ENCODE assay signal across 1 cellular context in the genomic region with DNA sequence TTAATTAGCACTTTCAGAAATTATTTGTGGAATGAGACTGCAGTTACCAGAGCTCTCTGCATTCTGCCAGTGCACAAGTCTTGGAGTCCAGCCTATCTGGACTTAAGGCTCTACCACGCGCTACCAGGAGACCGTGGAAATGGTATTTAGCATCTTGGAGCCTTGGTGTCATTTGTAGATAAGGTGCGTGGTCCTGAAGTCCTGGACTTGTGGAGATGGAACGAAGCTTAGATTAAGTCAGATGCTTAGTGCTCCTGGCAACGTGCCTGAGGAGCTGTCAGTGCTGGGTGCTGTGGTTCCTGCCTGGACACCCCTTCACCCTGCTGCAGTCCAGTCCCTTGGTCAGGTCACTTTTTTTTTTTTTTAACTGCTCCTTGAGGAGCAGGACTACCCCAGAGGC.
TF ChIP-seq lines count a peak whose summit lies in the region.

No MANE protein-coding gene starts in this region.

TF ChIP-seq in K562, 482 proteins besides CTCF, POLR2A, EP300 and RAD21 (continued from another document and continues in another):
- TF ChIP-seq, protein P1, sequence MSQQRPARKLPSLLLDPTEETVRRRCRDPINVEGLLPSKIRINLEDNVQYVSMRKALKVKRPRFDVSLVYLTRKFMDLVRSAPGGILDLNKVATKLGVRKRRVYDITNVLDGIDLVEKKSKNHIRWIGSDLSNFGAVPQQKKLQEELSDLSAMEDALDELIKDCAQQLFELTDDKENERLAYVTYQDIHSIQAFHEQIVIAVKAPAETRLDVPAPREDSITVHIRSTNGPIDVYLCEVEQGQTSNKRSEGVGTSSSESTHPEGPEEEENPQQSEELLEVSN (IDR thresholded peaks at IDR 0.05; ENCODE audit: borderline replicate concordance in 1 of 2, extremely low read depth in 1 of 2, insufficient read depth in 1 of 2, insufficient read length in 1 of 2, low read depth in 1 of 2, low read length in 1 of 2, poor library complexity in 1 of 2, severe bottlenecking in 1 of 2) = peak; percentile 15 to 24
- TF ChIP-seq BCOR (IDR thresholded peaks at IDR 0.05) = peak; percentile 23; the same call in 1 of the 2 replicates
- no peak for TF ChIP-seq MCM3 (IDR thresholded peaks at IDR 0.05)
- no peak for TF ChIP-seq TGIF2 (CRISPR knock-in tag; IDR thresholded peaks at IDR 0.05)
- peak; percentile 89 for TF ChIP-seq TAL1 (IDR thresholded peaks at IDR 0.05)
- TF ChIP-seq, protein P2, sequence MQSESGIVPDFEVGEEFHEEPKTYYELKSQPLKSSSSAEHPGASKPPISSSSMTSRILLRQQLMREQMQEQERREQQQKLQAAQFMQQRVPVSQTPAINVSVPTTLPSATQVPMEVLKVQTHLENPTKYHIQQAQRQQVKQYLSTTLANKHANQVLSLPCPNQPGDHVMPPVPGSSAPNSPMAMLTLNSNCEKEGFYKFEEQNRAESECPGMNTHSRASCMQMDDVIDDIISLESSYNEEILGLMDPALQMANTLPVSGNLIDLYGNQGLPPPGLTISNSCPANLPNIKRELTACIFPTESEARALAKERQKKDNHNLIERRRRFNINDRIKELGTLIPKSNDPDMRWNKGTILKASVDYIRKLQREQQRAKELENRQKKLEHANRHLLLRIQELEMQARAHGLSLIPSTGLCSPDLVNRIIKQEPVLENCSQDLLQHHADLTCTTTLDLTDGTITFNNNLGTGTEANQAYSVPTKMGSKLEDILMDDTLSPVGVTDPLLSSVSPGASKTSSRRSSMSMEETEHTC (IDR thresholded peaks at IDR 0.05) = peak; percentile 66; the same call in 1 of the 2 replicates
- TF ChIP-seq ZKSCAN8 (CRISPR knock-in tag; IDR thresholded peaks at IDR 0.05) = no peak
- 0 out of 2 replicates have a peak, but pooled peaks have one; percentile 6 for TF ChIP-seq MAFG (tag; conservative IDR thresholded peaks at IDR 0.05)
- TF ChIP-seq GATAD2A (IDR thresholded peaks at IDR 0.05) = peak; percentile 98
- 0 out of 2 replicates have a peak, but pooled peaks have one; percentile 32 for TF ChIP-seq ZNF644 (tag; IDR thresholded peaks at IDR 0.05; ENCODE audit: low read depth)
- peak; percentile 98 for TF ChIP-seq CTBP1 (IDR thresholded peaks at IDR 0.05; ENCODE audit: borderline replicate concordance)
- peak; percentile 70 for TF ChIP-seq SMARCE1 (IDR thresholded peaks at IDR 0.05)
- TF ChIP-seq TARDBP (IDR thresholded peaks at IDR 0.05) = no peak
- no peak for TF ChIP-seq NFXL1 (CRISPR knock-in tag; IDR thresholded peaks at IDR 0.05)
- peak in 1 of 2 experiments; percentile 93; a peak in 2 of 4 replicates for TF ChIP-seq HDAC1 (IDR thresholded peaks at IDR 0.05)
- peak; percentile 73; the same call in 1 of the 2 replicates for TF ChIP-seq PML (IDR thresholded peaks at IDR 0.05; ENCODE audit: low read length)
- TF ChIP-seq NFIC (IDR thresholded peaks at IDR 0.05) = peak; percentile 98
- TF ChIP-seq, protein P3, sequence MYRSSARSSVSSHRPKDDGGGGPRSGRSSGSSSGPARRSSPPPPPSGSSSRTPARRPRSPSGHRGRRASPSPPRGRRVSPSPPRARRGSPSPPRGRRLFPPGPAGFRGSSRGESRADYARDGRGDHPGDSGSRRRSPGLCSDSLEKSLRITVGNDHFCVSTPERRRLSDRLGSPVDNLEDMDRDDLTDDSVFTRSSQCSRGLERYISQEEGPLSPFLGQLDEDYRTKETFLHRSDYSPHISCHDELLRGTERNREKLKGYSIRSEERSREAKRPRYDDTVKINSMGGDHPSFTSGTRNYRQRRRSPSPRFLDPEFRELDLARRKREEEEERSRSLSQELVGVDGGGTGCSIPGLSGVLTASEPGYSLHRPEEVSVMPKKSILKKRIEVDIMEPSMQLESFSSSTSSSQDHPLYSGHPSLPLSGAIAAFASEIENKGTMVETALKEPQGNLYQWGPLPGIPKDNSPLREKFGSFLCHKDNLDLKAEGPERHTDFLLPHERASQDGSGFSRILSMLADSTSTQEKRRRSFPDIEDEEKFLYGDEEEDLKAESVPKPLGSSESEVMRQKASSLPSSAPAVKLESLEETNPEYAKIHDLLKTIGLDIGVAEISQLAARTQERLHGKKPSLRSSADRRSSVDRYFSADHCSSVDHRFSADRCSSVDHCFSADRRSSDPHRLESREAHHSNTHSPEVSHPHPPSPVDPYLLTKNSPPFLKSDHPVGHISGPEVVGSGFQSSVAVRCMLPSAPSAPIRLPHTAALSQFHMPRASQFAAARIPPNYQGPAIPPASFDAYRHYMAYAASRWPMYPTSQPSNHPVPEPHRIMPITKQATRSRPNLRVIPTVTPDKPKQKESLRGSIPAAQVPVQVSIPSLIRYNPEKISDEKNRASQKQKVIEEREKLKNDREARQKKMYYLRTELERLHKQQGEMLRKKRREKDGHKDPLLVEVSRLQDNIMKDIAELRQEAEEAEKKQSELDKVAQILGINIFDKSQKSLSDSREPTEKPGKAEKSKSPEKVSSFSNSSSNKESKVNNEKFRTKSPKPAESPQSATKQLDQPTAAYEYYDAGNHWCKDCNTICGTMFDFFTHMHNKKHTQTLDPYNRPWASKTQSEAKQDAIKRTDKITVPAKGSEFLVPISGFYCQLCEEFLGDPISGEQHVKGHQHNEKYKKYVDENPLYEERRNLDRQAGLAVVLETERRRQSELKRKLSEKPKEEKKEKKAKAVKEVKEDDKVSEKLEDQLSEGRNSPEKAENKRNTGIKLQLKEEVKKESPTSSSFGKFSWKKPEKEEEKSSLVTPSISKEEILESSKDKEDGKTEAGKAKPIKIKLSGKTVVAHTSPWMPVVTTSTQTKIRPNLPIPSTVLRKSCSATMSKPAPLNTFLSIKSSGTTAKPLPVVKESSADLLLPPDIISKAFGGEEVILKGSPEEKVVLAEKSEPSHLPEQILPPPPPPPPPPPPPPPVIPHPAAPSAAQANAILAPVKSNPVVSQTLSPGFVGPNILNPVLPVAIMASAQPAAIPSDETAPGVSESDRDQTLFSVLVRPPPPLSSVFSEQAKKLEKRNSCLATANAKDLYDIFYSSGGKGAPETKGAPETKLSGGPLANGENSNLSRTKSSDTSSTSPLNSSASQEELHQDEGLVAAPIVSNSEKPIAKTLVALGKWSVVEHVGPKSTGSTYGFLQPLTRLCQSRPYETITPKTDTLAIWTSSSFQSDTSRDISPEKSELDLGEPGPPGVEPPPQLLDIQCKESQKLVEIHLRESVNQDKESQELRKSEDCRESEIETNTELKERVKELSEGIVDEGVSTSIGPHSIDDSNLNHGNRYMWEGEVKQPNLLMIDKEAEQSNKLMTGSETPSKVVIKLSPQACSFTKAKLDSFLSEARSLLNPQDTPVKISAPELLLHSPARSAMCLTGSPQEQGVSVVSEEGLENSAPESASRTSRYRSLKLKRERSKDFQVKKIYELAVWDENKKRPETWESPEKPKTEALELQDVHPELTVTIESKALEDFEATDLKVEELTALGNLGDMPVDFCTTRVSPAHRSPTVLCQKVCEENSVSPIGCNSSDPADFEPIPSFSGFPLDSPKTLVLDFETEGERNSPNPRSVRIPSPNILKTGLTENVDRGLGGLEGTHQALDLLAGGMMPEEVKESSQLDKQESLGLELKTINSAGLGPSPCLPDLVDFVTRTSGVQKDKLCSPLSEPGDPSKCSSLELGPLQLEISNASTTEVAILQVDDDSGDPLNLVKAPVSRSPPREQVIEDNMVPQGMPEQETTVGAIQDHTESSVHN (IDR thresholded peaks at IDR 0.05; ENCODE audit: borderline replicate concordance in 1 of 2, low read depth in 1 of 2) = no peak
- TF ChIP-seq ZNF444 (CRISPR knock-in tag; IDR thresholded peaks at IDR 0.05) = no peak
- TF ChIP-seq, protein P4, sequence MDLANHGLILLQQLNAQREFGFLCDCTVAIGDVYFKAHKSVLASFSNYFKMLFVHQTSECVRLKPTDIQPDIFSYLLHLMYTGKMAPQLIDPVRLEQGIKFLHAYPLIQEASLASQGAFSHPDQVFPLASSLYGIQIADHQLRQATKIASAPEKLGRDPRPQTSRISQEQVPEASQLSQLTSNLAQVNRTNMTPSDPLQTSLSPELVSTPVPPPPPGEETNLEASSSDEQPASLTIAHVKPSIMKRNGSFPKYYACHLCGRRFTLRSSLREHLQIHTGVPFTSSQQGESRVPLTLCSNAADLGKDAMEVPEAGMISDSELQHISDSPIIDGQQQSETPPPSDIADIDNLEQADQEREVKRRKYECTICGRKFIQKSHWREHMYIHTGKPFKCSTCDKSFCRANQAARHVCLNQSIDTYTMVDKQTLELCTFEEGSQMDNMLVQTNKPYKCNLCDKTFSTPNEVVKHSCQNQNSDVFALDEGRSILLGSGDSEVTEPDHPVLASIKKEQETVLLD (IDR thresholded peaks at IDR 0.05) = peak; percentile 90
- TF ChIP-seq, protein P5, sequence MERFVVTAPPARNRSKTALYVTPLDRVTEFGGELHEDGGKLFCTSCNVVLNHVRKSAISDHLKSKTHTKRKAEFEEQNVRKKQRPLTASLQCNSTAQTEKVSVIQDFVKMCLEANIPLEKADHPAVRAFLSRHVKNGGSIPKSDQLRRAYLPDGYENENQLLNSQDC (CRISPR knock-in tag; IDR thresholded peaks at IDR 0.05) = no peak
- peak; percentile 26; the same call in 1 of the 2 replicates for TF ChIP-seq JUND (IDR thresholded peaks at IDR 0.05; ENCODE audit: borderline replicate concordance, low read depth, low read length)
- TF ChIP-seq JUND (tag; IDR thresholded peaks at IDR 0.05; ENCODE audit: borderline replicate concordance, low read depth, low read length) = peak; percentile 73; the same call in 1 of the 3 replicates
- TF ChIP-seq NR4A1 (CRISPR knock-in tag; IDR thresholded peaks at IDR 0.05) = no peak
- TF ChIP-seq NR4A1 (tag; IDR thresholded peaks at IDR 0.05) = peak; percentile 28; the same call in 1 of the 2 replicates
- TF ChIP-seq CHD4 (IDR thresholded peaks at IDR 0.05; ENCODE audit: insufficient read depth, insufficient replicate concordance, low read depth, low read length, poor library complexity, severe bottlenecking) = no peak
- peak; percentile 92 for TF ChIP-seq TEAD4 (IDR thresholded peaks at IDR 0.05; ENCODE audit: low read length)
- TF ChIP-seq TEAD4 (CRISPR knock-in tag; IDR thresholded peaks at IDR 0.05; ENCODE audit: borderline replicate concordance) = no peak
- TF ChIP-seq, protein P6, sequence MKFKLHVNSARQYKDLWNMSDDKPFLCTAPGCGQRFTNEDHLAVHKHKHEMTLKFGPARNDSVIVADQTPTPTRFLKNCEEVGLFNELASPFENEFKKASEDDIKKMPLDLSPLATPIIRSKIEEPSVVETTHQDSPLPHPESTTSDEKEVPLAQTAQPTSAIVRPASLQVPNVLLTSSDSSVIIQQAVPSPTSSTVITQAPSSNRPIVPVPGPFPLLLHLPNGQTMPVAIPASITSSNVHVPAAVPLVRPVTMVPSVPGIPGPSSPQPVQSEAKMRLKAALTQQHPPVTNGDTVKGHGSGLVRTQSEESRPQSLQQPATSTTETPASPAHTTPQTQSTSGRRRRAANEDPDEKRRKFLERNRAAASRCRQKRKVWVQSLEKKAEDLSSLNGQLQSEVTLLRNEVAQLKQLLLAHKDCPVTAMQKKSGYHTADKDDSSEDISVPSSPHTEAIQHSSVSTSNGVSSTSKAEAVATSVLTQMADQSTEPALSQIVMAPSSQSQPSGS (CRISPR knock-in tag; IDR thresholded peaks at IDR 0.05) = no peak
- peak; percentile 74; the same call in 1 of the 2 replicates for TF ChIP-seq NBN (IDR thresholded peaks at IDR 0.05; ENCODE audit: low read depth)
- TF ChIP-seq, protein P7, sequence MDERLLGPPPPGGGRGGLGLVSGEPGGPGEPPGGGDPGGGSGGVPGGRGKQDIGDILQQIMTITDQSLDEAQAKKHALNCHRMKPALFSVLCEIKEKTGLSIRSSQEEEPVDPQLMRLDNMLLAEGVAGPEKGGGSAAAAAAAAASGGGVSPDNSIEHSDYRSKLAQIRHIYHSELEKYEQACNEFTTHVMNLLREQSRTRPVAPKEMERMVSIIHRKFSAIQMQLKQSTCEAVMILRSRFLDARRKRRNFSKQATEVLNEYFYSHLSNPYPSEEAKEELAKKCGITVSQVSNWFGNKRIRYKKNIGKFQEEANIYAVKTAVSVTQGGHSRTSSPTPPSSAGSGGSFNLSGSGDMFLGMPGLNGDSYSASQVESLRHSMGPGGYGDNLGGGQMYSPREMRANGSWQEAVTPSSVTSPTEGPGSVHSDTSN (CRISPR knock-in tag; IDR thresholded peaks at IDR 0.05; ENCODE audit: low read depth) = no peak
- TF ChIP-seq, protein P7 (tag; conservative IDR thresholded peaks at IDR 0.05; ENCODE audit: low read depth) = 0 out of 2 replicates have a peak, but pooled peaks have one; percentile 49
- peak; percentile 83 for TF ChIP-seq SMARCA4 (IDR thresholded peaks at IDR 0.05)
- no peak for TF ChIP-seq SMAD1 (IDR thresholded peaks at IDR 0.05; ENCODE audit: low read depth, low read length, partially characterized antibody)
- TF ChIP-seq HDAC2 (IDR thresholded peaks at IDR 0.05) = peak; percentile 88
- TF ChIP-seq, protein P8, sequence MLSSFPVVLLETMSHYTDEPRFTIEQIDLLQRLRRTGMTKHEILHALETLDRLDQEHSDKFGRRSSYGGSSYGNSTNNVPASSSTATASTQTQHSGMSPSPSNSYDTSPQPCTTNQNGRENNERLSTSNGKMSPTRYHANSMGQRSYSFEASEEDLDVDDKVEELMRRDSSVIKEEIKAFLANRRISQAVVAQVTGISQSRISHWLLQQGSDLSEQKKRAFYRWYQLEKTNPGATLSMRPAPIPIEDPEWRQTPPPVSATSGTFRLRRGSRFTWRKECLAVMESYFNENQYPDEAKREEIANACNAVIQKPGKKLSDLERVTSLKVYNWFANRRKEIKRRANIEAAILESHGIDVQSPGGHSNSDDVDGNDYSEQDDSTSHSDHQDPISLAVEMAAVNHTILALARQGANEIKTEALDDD (IDR thresholded peaks at IDR 0.05) = peak; percentile 64
- peak; percentile 85 for TF ChIP-seq MEIS2 (IDR thresholded peaks at IDR 0.05; ENCODE audit: partially characterized antibody)
- TF ChIP-seq ZNF146 (CRISPR knock-in tag; IDR thresholded peaks at IDR 0.05; ENCODE audit: unreplicated experiment) = no peak
- TF ChIP-seq GTF2F1 (IDR thresholded peaks at IDR 0.05; ENCODE audit: low read depth, low read length) = no peak
- TF ChIP-seq FOXK1 (CRISPR knock-in tag; IDR thresholded peaks at IDR 0.05; ENCODE audit: borderline replicate concordance) = no peak
- TF ChIP-seq, protein P9, sequence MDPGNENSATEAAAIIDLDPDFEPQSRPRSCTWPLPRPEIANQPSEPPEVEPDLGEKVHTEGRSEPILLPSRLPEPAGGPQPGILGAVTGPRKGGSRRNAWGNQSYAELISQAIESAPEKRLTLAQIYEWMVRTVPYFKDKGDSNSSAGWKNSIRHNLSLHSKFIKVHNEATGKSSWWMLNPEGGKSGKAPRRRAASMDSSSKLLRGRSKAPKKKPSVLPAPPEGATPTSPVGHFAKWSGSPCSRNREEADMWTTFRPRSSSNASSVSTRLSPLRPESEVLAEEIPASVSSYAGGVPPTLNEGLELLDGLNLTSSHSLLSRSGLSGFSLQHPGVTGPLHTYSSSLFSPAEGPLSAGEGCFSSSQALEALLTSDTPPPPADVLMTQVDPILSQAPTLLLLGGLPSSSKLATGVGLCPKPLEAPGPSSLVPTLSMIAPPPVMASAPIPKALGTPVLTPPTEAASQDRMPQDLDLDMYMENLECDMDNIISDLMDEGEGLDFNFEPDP (CRISPR knock-in tag; IDR thresholded peaks at IDR 0.05) = no peak
- no peak for TF ChIP-seq TAF7 (tag; IDR thresholded peaks at IDR 0.05)
- TF ChIP-seq ZNF76 (CRISPR knock-in tag; IDR thresholded peaks at IDR 0.05; ENCODE audit: borderline replicate concordance) = no peak
